ENCODE assay signal across 10 cellular contexts in the genomic region with DNA sequence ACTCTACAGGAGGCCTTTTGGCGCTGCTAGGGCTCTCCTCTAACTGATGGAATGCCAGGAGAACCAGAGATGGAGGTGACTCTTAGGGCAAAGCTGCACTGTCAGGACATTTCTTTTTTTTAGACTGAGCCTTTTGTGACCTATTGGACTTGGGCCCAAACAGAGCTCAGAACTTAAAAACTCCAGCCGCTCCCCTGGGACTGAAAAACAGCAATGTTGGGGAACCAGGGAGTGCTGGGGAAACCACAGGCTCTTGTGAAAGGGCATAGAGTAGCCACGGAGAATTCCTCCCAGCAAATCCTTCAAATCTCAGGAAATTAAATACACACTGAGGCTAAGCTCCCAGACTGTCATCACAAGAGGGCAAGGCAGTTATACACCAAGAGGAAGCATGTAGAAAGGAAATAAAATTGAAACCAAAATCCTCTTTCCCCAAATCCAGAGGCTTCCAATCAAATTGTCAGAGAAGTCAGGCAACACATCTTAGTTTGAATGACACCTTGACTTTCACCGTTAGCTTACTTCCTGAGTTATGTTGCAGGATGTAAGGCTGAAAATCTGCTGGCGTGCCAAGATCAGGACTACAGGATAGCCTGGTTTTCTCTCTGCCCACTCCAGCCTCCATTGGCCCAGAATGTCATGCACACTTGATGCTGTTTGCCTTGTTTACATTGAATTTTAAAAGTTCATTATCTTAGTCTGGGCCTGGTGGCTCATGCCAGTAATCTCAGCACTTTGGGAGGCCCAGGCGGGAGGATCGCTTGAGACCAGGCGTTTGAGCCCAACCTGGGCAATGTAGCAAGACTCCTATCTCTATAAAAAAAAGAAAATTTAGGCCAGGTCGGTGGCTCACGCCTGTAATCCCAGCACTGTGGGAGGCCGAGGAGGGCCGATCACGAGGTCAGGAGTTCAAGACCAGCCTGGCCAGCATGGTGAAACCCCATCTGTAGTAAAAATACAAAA. TPM values are rescaled to one million over a fixed set of nuclear protein-coding genes. Genes with fewer than 3 reads are reported as not detected.
A peak's percentile ranks its signal among the peaks of the same experiment; 100 is the strongest.
DNase-seq lines count a peak whose midpoint lies in the region; ATAC-seq and TF ChIP-seq lines count a peak whose summit lies in the region.
"Had no signal": no experiment of that assay in that cellular context is flagged by ENCODE, and none has a peak within 500 bp of the region (broad histone marks: within the 10 kb centered on the region; RNA-seq: fewer than 3 reads in every experiment).

No MANE protein-coding gene starts in this region.

- CTCF ChIA-PET in GM10248 (lab: Yijun Ruan, JAX): interaction anchor here (0.8 to 2.1 kb wide), 5 partner anchors 18 to 144 kb away, joined by 3 to 7 read pairs (median 4); no protein-coding TSS in a partner anchor

- POLR2A ChIA-PET in GM10248 (lab: Yijun Ruan, JAX): no interaction called here

- no peak for TF ChIP-seq CTCF in heart right ventricle (IDR thresholded peaks at IDR 0.05)
- TF ChIP-seq CTCF in right atrium auricular region (IDR thresholded peaks at IDR 0.05): no peak
- TF ChIP-seq CTCF in left lung (IDR thresholded peaks at IDR 0.05): no peak
- TF ChIP-seq CTCF in transverse colon (IDR thresholded peaks at IDR 0.05): no peak
- no peak for TF ChIP-seq CTCF in GM10248 (IDR thresholded peaks at IDR 0.05; ENCODE audit: control extremely low read depth, extremely low read depth, low read depth, missing control alignments)

- no peaks in the 10 kb centered on the region for H3K27me3 Mint-ChIP-seq in activated naive CD8-positive, alpha-beta T cell treated with anti-CD3 and anti-CD28 coated beads for 36 hours

- peak overlapping the region; percentile 21 for H3K27ac Mint-ChIP-seq in activated naive CD8-positive, alpha-beta T cell treated with anti-CD3 and anti-CD28 coated beads for 36 hours

- H3K27me3 ChIP-seq in heart right ventricle (no peaks in the 10 kb centered on the region), right atrium auricular region (no peaks in the 10 kb centered on the region), left lung (no peaks in the 10 kb centered on the region), transverse colon (no peaks in the 10 kb centered on the region)

- no peaks in the 10 kb centered on the region for H3K9me3 Mint-ChIP-seq in activated naive CD8-positive, alpha-beta T cell treated with anti-CD3 and anti-CD28 coated beads for 36 hours

- DNase-seq in heart right ventricle (peak in 1 of 2 donors; percentile 54), right atrium auricular region (ENCODE audit: low spot score) (no peak), left lung (no peak), transverse colon (no peak), GM19240 (ENCODE audit: insufficient read length, low spot score) (no peak), kidney tubule cell (ENCODE audit: low spot score) (no peak), GM10248 (ENCODE audit: extremely low spot score) (no peak)
- DNase-seq in activated naive CD8-positive, alpha-beta T cell treated with anti-CD3 and anti-CD28 coated beads for 36 hours: no peak
- DNase-seq: NCI-H2171 treated with DMSO at 0.1 percent for 48 hours; stimulated activated CD8-positive, alpha-beta memory T cell treated with anti-CD3 and anti-CD28 coated beads, Interleukin-4, amount 100 ng/mL, for 48 hours had no signal

- H3K36me3 ChIP-seq in heart right ventricle: peaks cover 0 to 1% (median 0%) of the 10 kb centered on the region in 9 donors
- H3K36me3 ChIP-seq in right atrium auricular region: no peaks in the 10 kb centered on the region
- H3K36me3 ChIP-seq in left lung: no peaks in the 10 kb centered on the region
- H3K36me3 ChIP-seq in transverse colon: no peaks in the 10 kb centered on the region

- peaks cover 20% of the 10 kb centered on the region for H3K36me3 Mint-ChIP-seq in activated naive CD8-positive, alpha-beta T cell treated with anti-CD3 and anti-CD28 coated beads for 36 hours

- H3K27ac ChIP-seq in heart right ventricle (peak overlapping the region in 8 of 10 donors; percentile 8 to 98 (median 70)), right atrium auricular region (peak overlapping the region in 1 of 2 donors; percentile 7), left lung (peak overlapping the region; percentile 10 to 48), transverse colon (peak overlapping the region; percentile 13 to 98 (median 58))

- no peak for TF ChIP-seq POLR2A in transverse colon (IDR thresholded peaks at IDR 0.05)

- H3K4me3 ChIP-seq in heart right ventricle (no peak overlapping the region), right atrium auricular region (no peak overlapping the region), left lung (no peak overlapping the region), transverse colon (no peak overlapping the region)

- in situ Hi-C loops in transverse colon (cut with MboI; ENCODE audit: low pct_ligation_motif_present in 1 of 4, low pct_unique_long_range_greater_than_20kb in 1 of 4, low sequenced_read_pairs in 3 of 4): no loop called here

- H3K4me3 Mint-ChIP-seq in activated naive CD8-positive, alpha-beta T cell treated with anti-CD3 and anti-CD28 coated beads for 36 hours: peak overlapping the region; percentile 54

- intact Hi-C loops in heart right ventricle (cut with DNase I) (loop anchor here in 3 of 10 donors (5.0 to 10.0 kb wide), 2 partner anchors 36 to 138 kb away; no protein-coding TSS in a partner anchor), left lung (cut with DNase I) (no loop called here), transverse colon (cut with DNase I; ENCODE audit: low total_unique reads) (no loop called here)

- no peaks in the 10 kb centered on the region for H3K9me3 ChIP-seq in heart right ventricle
- H3K9me3 ChIP-seq in right atrium auricular region: no peaks in the 10 kb centered on the region
- H3K9me3 ChIP-seq in left lung: no peaks in the 10 kb centered on the region
- no peaks in the 10 kb centered on the region for H3K9me3 ChIP-seq in transverse colon

- ATAC-seq in heart right ventricle (no peak), left lung (no peak)

- no peak for TF ChIP-seq EP300 in transverse colon (IDR thresholded peaks at IDR 0.05; ENCODE audit: low read depth)

- H3K4me1 Mint-ChIP-seq in activated naive CD8-positive, alpha-beta T cell treated with anti-CD3 and anti-CD28 coated beads for 36 hours: peaks cover 13% of the 10 kb centered on the region

- H3K4me1 ChIP-seq in heart right ventricle (peaks cover 3 to 38% (median 28%) of the 10 kb centered on the region in 9 donors), right atrium auricular region (peaks cover 0 to 34% of the 10 kb centered on the region in 2 donors), left lung (peaks cover 20 to 41% of the 10 kb centered on the region in 2 donors), transverse colon (peaks cover 6 to 35% (median 22%) of the 10 kb centered on the region in 4 donors)

- WGBS in heart right ventricle, 2 donors: 78 to 79% methylated on average over 13 of the region's 13 CpGs
- WGBS in transverse colon (ENCODE audit: low coverage in 1 of 2), 2 donors: 79 to 83% methylated on average over 9 to 13 of the region's 13 CpGs

RNA-seq across cellular contexts. Expression of gene RFC2, which starts 2.5 kb away (rescaled TPM):
- total RNA-seq in heart right ventricle (10 to 100 TPM in 8 of 10 donors, 1 to 10 TPM in 2; 7.0 to 13.1 (median 10.7) TPM), right atrium auricular region (1 to 10 TPM; 6.0 to 8.5 TPM), left lung (10 to 100 TPM; 17.0 to 24.5 TPM), transverse colon (10 to 100 TPM in 2 of 4 donors, 1 to 10 TPM in 2; 6.7 to 17.3 (median 9.3) TPM)
- 10 to 100 TPM in 1 of 2 donors, 1 to 10 TPM in 1; 8.0 to 18.5 TPM for polyA plus RNA-seq in heart right ventricle
- 100 to 1,000 TPM; 111 to 112 TPM for total RNA-seq in activated naive CD8-positive, alpha-beta T cell treated with anti-CD3 and anti-CD28 coated beads for 36 hours

RNA-seq across cellular contexts. Expression of gene CLIP2, which starts 32.5 kb away (rescaled TPM):
- 10 to 100 TPM in 1 of 10 donors, 1 to 10 TPM in 9; 5.1 to 11.3 (median 7.0) TPM for total RNA-seq in heart right ventricle
- polyA plus RNA-seq in heart right ventricle: 1 to 10 TPM; 4.5 to 6.1 TPM
- 10 to 100 TPM in 1 of 2 donors, 1 to 10 TPM in 1; 9.5 to 12.1 TPM for total RNA-seq in right atrium auricular region
- total RNA-seq in activated naive CD8-positive, alpha-beta T cell treated with anti-CD3 and anti-CD28 coated beads for 36 hours: under 1 TPM; 0.62 to 0.74 TPM
- total RNA-seq in left lung: 10 to 100 TPM; 20.6 to 23.2 TPM
- 100 to 1,000 TPM in 3 of 4 donors, 10 to 100 TPM in 1; 84.5 to 157 (median 111) TPM for total RNA-seq in transverse colon

RNA-seq across cellular contexts. Expression of gene LAT2, which starts 46.9 kb away (rescaled TPM):
- total RNA-seq in heart right ventricle (1 to 10 TPM in 9 of 10 donors, under 1 TPM in 1; 0.93 to 9.3 (median 1.6) TPM), right atrium auricular region (1 to 10 TPM; 1.4 to 6.1 TPM), left lung (10 to 100 TPM; 17.1 to 64.7 TPM), transverse colon (10 to 100 TPM in 1 of 4 donors, 1 to 10 TPM in 1, not detected in 2; 2.3 to 12.7 TPM)
- 1 to 10 TPM; 2.9 to 3.3 TPM for polyA plus RNA-seq in heart right ventricle
- total RNA-seq in activated naive CD8-positive, alpha-beta T cell treated with anti-CD3 and anti-CD28 coated beads for 36 hours: 1 to 10 TPM; 2.6 to 3.2 TPM

Comparison
In these comparisons a context has a peak if more than half of its experiments do, and no peak if none do; other contexts are left out.
1. RNA of gene RFC2, which starts 2.5 kb away (total RNA-seq): 111 to 112 TPM in activated naive CD8-positive, alpha-beta T cell treated with anti-CD3 and anti-CD28 coated beads for 36 hours; 17.0 to 24.5 TPM in left lung, 7.0 to 13.1 TPM in heart right ventricle, 6.7 to 17.3 TPM in transverse colon and 6.0 to 8.5 TPM in right atrium auricular region; every median in the first group is over 4 times any median in the second.